1 cellular context compared by ENCODE assay signal in the genomic region with DNA sequence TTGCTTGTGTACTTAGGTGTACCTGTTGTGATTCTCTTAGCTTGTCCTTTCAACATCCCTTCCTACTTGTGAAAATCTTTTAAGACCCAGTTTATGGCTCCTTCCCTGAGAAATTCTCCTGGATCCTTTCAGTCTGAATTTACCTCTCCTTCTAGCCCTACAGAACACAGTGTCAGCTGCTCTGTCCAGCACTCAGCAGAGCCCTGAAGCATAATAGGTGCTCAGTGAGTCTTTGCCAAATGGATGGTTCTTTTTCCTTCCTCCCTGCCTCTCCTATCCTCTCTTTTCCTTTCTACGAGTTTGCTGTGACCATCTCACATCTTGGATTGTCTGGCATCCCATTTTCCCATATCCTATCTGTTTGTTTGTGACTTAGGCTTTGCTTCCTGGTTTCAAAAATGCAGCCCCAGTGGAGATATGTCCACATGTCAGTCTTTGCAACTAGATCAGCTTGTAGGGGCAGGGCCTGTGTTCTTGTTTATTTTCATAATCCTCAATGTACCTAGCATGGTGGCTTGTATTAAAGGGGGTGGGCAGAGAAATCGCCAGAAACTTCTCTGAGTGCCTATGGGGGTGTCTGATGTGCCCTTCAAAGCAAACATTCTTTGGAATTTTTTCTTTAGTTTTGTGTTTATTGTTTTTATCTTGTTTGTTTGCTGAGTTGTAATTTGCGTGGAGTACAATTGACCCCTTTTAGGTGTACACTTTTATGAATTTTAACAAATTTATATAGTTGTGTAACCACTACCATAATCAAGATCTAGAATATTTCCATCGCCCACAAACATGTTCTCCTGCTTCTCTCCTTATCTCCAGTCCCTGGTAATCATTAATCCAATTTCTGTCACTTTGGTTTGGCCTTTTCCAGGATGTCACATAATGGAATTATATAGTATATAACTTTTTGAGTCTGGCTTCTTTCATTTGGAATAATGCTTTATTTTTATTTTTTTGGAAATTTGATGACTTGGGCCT.
TF ChIP-seq lines count a peak whose summit lies in the region.

No MANE protein-coding gene starts in this region.

TF ChIP-seq in HepG2, 621 proteins besides CTCF, POLR2A, EP300 and RAD21 (continued from another document and continues in another):
- TF ChIP-seq, protein P1, sequence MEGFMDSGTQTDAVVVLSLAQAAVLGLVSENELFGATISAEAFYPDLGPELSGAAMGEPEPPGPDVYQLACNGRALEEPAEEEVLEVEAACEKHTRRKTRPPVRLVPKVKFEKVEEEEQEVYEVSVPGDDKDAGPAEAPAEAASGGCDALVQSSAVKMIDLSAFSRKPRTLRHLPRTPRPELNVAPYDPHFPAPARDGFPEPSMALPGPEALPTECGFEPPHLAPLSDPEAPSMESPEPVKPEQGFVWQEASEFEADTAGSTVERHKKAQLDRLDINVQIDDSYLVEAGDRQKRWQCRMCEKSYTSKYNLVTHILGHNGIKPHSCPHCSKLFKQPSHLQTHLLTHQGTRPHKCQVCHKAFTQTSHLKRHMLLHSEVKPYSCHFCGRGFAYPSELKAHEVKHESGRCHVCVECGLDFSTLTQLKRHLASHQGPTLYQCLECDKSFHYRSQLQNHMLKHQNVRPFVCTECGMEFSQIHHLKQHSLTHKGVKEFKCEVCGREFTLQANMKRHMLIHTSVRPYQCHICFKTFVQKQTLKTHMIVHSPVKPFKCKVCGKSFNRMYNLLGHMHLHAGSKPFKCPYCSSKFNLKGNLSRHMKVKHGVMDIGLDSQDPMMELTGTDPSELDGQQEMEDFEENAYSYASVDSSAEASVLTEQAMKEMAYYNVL (CRISPR knock-in tag; IDR thresholded peaks at IDR 0.05; ENCODE audit: borderline replicate concordance) = no peak
- TF ChIP-seq, protein P2, sequence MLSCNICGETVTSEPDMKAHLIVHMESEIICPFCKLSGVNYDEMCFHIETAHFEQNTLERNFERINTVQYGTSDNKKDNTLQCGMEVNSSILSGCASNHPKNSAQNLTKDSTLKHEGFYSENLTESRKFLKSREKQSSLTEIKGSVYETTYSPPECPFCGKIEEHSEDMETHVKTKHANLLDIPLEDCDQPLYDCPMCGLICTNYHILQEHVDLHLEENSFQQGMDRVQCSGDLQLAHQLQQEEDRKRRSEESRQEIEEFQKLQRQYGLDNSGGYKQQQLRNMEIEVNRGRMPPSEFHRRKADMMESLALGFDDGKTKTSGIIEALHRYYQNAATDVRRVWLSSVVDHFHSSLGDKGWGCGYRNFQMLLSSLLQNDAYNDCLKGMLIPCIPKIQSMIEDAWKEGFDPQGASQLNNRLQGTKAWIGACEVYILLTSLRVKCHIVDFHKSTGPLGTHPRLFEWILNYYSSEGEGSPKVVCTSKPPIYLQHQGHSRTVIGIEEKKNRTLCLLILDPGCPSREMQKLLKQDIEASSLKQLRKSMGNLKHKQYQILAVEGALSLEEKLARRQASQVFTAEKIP (CRISPR knock-in tag; IDR thresholded peaks at IDR 0.05; ENCODE audit: borderline replicate concordance) = no peak
- TF ChIP-seq ZBTB8A (CRISPR knock-in tag; IDR thresholded peaks at IDR 0.05; ENCODE audit: borderline replicate concordance, low read depth) (no peak), MATR3 (CRISPR knock-in tag; IDR thresholded peaks at IDR 0.05) (no peak), KDM6A (CRISPR knock-in tag; IDR thresholded peaks at IDR 0.05; ENCODE audit: low read depth) (no peak), NR2F6 (IDR thresholded peaks at IDR 0.05) (no peak; the same call in 1 of the 2 replicates), NR2F6 (CRISPR knock-in tag; IDR thresholded peaks at IDR 0.05) (no peak), SALL1 (CRISPR knock-in tag; IDR thresholded peaks at IDR 0.05) (no peak), ZBTB7A (CRISPR knock-in tag; IDR thresholded peaks at IDR 0.05) (no peak), ZNF83 (CRISPR knock-in tag; IDR thresholded peaks at IDR 0.05; ENCODE audit: borderline replicate concordance) (no peak), RBM22 (optimal IDR thresholded peaks at IDR 0.05; ENCODE audit: low read length) (no peak), ZNF564 (CRISPR knock-in tag; IDR thresholded peaks at IDR 0.05) (no peak), HNRNPUL1 (IDR thresholded peaks at IDR 0.05; ENCODE audit: low read depth, low read length) (peak; percentile 84; the same call in 1 of the 2 replicates), ELF4 (CRISPR knock-in tag; IDR thresholded peaks at IDR 0.05; ENCODE audit: borderline replicate concordance) (no peak), ADNP (CRISPR knock-in tag; IDR thresholded peaks at IDR 0.05) (no peak), EEA1 (CRISPR knock-in tag; IDR thresholded peaks at IDR 0.05; ENCODE audit: borderline replicate concordance) (no peak), RARG (CRISPR knock-in tag; IDR thresholded peaks at IDR 0.05; ENCODE audit: low read depth) (no peak), ZNF382 (CRISPR knock-in tag; IDR thresholded peaks at IDR 0.05; ENCODE audit: borderline replicate concordance) (no peak), ZNF432 (CRISPR knock-in tag; IDR thresholded peaks at IDR 0.05; ENCODE audit: borderline replicate concordance) (no peak), TSC22D2 (CRISPR knock-in tag; IDR thresholded peaks at IDR 0.05; ENCODE audit: borderline replicate concordance) (no peak), ONECUT2 (CRISPR knock-in tag; IDR thresholded peaks at IDR 0.05) (no peak), IRF2 (CRISPR knock-in tag; IDR thresholded peaks at IDR 0.05) (no peak; the same call in 1 of the 2 replicates)
- TF ChIP-seq, protein P3, sequence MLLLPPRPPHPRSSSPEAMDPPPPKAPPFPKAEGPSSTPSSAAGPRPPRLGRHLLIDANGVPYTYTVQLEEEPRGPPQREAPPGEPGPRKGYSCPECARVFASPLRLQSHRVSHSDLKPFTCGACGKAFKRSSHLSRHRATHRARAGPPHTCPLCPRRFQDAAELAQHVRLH (CRISPR knock-in tag; IDR thresholded peaks at IDR 0.05; ENCODE audit: borderline replicate concordance, low read depth) = no peak
- TF ChIP-seq, protein P4, sequence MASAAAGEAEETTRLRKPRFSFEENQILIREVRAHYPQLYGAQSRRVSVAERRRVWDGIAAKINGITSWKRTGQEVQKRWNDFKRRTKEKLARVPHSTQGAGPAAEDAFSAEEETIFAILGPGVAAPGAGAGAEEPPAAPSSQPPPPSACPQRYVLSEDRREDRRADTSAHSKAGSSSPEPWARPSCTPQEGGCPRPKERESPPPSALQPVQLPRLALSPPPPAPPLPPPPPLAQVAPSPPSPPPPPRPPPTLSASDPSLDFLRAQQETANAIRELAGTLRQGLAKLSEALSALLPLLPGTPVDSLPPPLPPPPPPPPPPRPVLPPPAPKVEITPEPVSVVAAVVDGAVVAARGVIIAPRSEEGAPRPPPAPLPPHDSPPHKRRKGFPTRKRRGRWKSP (CRISPR knock-in tag; IDR thresholded peaks at IDR 0.05) = no peak
- TF ChIP-seq, protein P5, sequence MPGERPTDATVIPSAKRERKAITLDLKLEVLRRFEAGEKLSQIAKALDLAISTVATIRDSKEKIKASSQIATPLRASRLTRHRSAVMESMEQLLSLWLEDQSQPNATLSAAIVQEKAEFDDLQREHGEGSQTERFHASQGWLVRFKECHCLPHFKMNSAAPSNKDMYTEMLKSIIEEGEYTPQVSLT (CRISPR knock-in tag; IDR thresholded peaks at IDR 0.05; ENCODE audit: borderline replicate concordance, low read depth) = no peak
- TF ChIP-seq, protein P6, sequence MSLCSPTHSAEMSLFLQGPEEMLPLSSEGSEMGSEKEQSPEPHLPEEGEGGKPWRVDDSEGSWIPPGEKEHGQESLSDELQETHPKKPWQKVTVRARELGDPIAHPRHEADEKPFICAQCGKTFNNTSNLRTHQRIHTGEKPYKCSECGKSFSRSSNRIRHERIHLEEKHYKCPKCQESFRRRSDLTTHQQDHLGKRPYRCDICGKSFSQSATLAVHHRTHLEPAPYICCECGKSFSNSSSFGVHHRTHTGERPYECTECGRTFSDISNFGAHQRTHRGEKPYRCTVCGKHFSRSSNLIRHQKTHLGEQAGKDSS (CRISPR knock-in tag; IDR thresholded peaks at IDR 0.05; ENCODE audit: borderline replicate concordance, low read depth) = no peak
- TF ChIP-seq, protein P7, sequence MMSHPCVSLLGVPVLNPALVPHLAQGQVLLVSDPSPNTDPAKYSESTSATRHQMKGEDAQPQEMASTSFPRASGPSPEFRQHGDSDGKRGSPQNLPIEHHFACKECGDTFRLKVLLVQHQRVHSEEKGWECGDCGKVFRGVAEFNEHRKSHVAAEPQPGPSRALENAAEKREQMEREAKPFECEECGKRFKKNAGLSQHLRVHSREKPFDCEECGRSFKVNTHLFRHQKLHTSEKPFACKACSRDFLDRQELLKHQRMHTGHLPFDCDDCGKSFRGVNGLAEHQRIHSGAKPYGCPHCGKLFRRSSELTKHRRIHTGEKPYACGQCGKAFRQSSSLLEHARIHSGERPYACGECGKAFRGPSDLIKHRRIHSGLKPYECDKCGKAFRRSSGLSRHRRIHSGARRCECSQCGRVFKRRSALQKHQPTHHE (CRISPR knock-in tag; IDR thresholded peaks at IDR 0.05; ENCODE audit: borderline replicate concordance) = no peak
- TF ChIP-seq, protein P8, sequence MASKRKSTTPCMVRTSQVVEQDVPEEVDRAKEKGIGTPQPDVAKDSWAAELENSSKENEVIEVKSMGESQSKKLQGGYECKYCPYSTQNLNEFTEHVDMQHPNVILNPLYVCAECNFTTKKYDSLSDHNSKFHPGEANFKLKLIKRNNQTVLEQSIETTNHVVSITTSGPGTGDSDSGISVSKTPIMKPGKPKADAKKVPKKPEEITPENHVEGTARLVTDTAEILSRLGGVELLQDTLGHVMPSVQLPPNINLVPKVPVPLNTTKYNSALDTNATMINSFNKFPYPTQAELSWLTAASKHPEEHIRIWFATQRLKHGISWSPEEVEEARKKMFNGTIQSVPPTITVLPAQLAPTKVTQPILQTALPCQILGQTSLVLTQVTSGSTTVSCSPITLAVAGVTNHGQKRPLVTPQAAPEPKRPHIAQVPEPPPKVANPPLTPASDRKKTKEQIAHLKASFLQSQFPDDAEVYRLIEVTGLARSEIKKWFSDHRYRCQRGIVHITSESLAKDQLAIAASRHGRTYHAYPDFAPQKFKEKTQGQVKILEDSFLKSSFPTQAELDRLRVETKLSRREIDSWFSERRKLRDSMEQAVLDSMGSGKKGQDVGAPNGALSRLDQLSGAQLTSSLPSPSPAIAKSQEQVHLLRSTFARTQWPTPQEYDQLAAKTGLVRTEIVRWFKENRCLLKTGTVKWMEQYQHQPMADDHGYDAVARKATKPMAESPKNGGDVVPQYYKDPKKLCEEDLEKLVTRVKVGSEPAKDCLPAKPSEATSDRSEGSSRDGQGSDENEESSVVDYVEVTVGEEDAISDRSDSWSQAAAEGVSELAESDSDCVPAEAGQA (IDR thresholded peaks at IDR 0.05; ENCODE audit: low read depth) = no peak
- TF ChIP-seq, protein P8 (CRISPR knock-in tag; IDR thresholded peaks at IDR 0.05; ENCODE audit: borderline replicate concordance) = no peak
- TF ChIP-seq, protein P9, sequence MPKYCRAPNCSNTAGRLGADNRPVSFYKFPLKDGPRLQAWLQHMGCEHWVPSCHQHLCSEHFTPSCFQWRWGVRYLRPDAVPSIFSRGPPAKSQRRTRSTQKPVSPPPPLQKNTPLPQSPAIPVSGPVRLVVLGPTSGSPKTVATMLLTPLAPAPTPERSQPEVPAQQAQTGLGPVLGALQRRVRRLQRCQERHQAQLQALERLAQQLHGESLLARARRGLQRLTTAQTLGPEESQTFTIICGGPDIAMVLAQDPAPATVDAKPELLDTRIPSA (CRISPR knock-in tag; IDR thresholded peaks at IDR 0.05; ENCODE audit: borderline replicate concordance) = no peak
- TF ChIP-seq, protein P10, sequence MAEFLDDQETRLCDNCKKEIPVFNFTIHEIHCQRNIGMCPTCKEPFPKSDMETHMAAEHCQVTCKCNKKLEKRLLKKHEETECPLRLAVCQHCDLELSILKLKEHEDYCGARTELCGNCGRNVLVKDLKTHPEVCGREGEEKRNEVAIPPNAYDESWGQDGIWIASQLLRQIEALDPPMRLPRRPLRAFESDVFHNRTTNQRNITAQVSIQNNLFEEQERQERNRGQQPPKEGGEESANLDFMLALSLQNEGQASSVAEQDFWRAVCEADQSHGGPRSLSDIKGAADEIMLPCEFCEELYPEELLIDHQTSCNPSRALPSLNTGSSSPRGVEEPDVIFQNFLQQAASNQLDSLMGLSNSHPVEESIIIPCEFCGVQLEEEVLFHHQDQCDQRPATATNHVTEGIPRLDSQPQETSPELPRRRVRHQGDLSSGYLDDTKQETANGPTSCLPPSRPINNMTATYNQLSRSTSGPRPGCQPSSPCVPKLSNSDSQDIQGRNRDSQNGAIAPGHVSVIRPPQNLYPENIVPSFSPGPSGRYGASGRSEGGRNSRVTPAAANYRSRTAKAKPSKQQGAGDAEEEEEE (CRISPR knock-in tag; IDR thresholded peaks at IDR 0.05; ENCODE audit: borderline replicate concordance) = no peak
